1 cellular context compared by ENCODE assay signal in genomic region chr2:135494503-135494902, GRCh38.
TF ChIP-seq lines count a peak whose summit lies in the region.

No MANE protein-coding gene starts in this region.

TF ChIP-seq in HepG2, 621 proteins besides CTCF, POLR2A, EP300 and RAD21:
- TF ChIP-seq AKAP8 (CRISPR knock-in tag; IDR thresholded peaks at IDR 0.05) (no peak), ZFP36 (IDR thresholded peaks at IDR 0.05; ENCODE audit: borderline replicate concordance, low read depth, low read length, partially characterized antibody) (no peak), ZBTB26 (CRISPR knock-in tag; IDR thresholded peaks at IDR 0.05; ENCODE audit: borderline replicate concordance) (no peak), ARNT2 (CRISPR knock-in tag; IDR thresholded peaks at IDR 0.05; ENCODE audit: low read depth) (no peak), SSRP1 (CRISPR knock-in tag; IDR thresholded peaks at IDR 0.05) (no peak), ATF1 (CRISPR knock-in tag; IDR thresholded peaks at IDR 0.05) (no peak), PTBP1 (IDR thresholded peaks at IDR 0.05; ENCODE audit: low read depth, low read length, poor library complexity, severe bottlenecking) (no peak), ZNF20 (CRISPR knock-in tag; IDR thresholded peaks at IDR 0.05) (no peak), ZNF441 (CRISPR knock-in tag; IDR thresholded peaks at IDR 0.05; ENCODE audit: borderline replicate concordance) (no peak), SOX13 (IDR thresholded peaks at IDR 0.05) (no peak), SOX13 (CRISPR knock-in tag; conservative IDR thresholded peaks at IDR 0.05 in 1 of 2, IDR thresholded peaks at IDR 0.05 in 1 of 2) (no peak), RBM39 (IDR thresholded peaks at IDR 0.05; ENCODE audit: low read depth, low read length, poor library complexity, severe bottlenecking) (no peak), NBN (conservative IDR thresholded peaks at IDR 0.05) (no peak), DZIP1 (CRISPR knock-in tag; IDR thresholded peaks at IDR 0.05) (no peak), HES4 (CRISPR knock-in tag; IDR thresholded peaks at IDR 0.05; ENCODE audit: borderline replicate concordance) (no peak), NCOA5 (CRISPR knock-in tag; IDR thresholded peaks at IDR 0.05) (no peak), ZNF576 (CRISPR knock-in tag; IDR thresholded peaks at IDR 0.05) (no peak)
